In genomic region chr3:192885374-192885773, GRCh38 we compare ENCODE assay signal across 22 cellular contexts. TPM values are rescaled to one million over a fixed set of nuclear protein-coding genes. Genes with fewer than 3 reads are reported as not detected.
DNase-seq lines count a peak whose midpoint lies in the region; ATAC-seq, FAIRE-seq and TF ChIP-seq lines count a peak whose summit lies in the region.
"Had no signal": no experiment of that assay in that cellular context is flagged by ENCODE, and none has a peak within 500 bp of the region (broad histone marks: within the 10 kb centered on the region; RNA-seq: fewer than 3 reads in every experiment).

No MANE protein-coding gene starts in this region.

- CTCF ChIA-PET in endothelial cell of umbilical vein (lab: Charles Lee) = interaction anchor here (1.2 to 1.4 kb wide), 2 partner anchors 30 to 33 kb away, joined by 4 to 6 read pairs; partner anchors contain the start of gene MB21D2

- H3K27me3 Mint-ChIP-seq in activated T-cell treated with anti-CD3 and anti-CD28 coated beads, Interleukin-2, amount 50 U/mL, for 24 hours = peaks cover 14% of the 10 kb centered on the region
- no peaks in the 10 kb centered on the region for H3K27me3 Mint-ChIP-seq in progenitor cell of endocrine pancreas

- no peak for ATAC-seq in GM21526 (IDR thresholded peaks at IDR 0.05; ENCODE audit: low FRiP score, unreplicated experiment)
- ATAC-seq: naive thymus-derived CD8-positive, alpha-beta T cell; stimulated activated naive CD8-positive, alpha-beta T cell treated with anti-CD3 and anti-CD28 coated beads, Interleukin-15, Interleukin-2, amounts not matched to agents 100 U/mL and 50 U/mL, for 24 hours; upper lobe of right lung had no signal

- no peaks in the 10 kb centered on the region for H4K20me1 ChIP-seq in endothelial cell of umbilical vein (replicated peaks; ENCODE audit: control insufficient read depth, extremely low read depth, insufficient read depth, low read length)
- H4K20me1 ChIP-seq: BLaER1 treated with 17β-estradiol and CSF1 and Interleukin-3, amounts not matched to agents 10 nM and 100 nM had no signal

- no peaks in the 10 kb centered on the region for H3K36me3 Mint-ChIP-seq in activated T-cell treated with anti-CD3 and anti-CD28 coated beads, Interleukin-2, amount 50 U/mL, for 24 hours (ENCODE audit: low read depth)
- peaks cover 2% of the 10 kb centered on the region for H3K36me3 Mint-ChIP-seq in progenitor cell of endocrine pancreas (ENCODE audit: insufficient read depth)
- H3K36me3 Mint-ChIP-seq: naive thymus-derived CD8-positive, alpha-beta T cell had no signal

- no peaks in the 10 kb centered on the region for H3K9me3 Mint-ChIP-seq in activated T-cell treated with anti-CD3 and anti-CD28 coated beads, Interleukin-2, amount 50 U/mL, for 24 hours
- H3K9me3 Mint-ChIP-seq in progenitor cell of endocrine pancreas (ENCODE audit: low read depth) = no peaks in the 10 kb centered on the region
- H3K9me3 Mint-ChIP-seq: naive thymus-derived CD8-positive, alpha-beta T cell had no signal

- H3K9ac ChIP-seq in endothelial cell of umbilical vein (replicated peaks; ENCODE audit: extremely low read depth, insufficient read depth, low read length) = peak overlapping the region; percentile 56
- H3K9ac ChIP-seq: BLaER1 treated with 17β-estradiol and CSF1 and Interleukin-3, amounts not matched to agents 10 nM and 100 nM had no signal

- H3K27ac ChIP-seq in endothelial cell of umbilical vein (ENCODE audit: insufficient read depth, low read depth, low read length) (peak overlapping the region; percentile 91), vagina (no peak overlapping the region)
- H3K27ac ChIP-seq: BLaER1 treated with 17β-estradiol and CSF1 and Interleukin-3, amounts not matched to agents 10 nM and 100 nM; dorsolateral prefrontal cortex; upper lobe of right lung had no signal

- DNase-seq in activated T-cell treated with anti-CD3 and anti-CD28 coated beads, Interleukin-2, amount 50 U/mL, for 24 hours = no peak
- no peak for DNase-seq in activated T-cell treated with anti-CD3 and anti-CD28 coated beads, Interleukin-2, amount 50 U/mL, for 1 hour
- peak; percentile 59 for DNase-seq in M059J (ENCODE audit: low read depth)
- no peak for DNase-seq in endothelial cell of umbilical vein (ENCODE audit: low read depth, low spot score)
- DNase-seq in progenitor cell of endocrine pancreas (ENCODE audit: low spot score, unreplicated experiment) = no peak
- no peak for DNase-seq in retina
- DNase-seq in vagina (ENCODE audit: extremely low spot score in 2 of 2) = no peak
- DNase-seq: activated CD4-positive, alpha-beta T cell treated with anti-CD3 and anti-CD28 coated beads for 4 hours; caudate nucleus; dorsolateral prefrontal cortex; naive thymus-derived CD8-positive, alpha-beta T cell; NCI-H187; NCI-H774; SHP77 treated with DMSO at 0.1 percent for 48 hours; stimulated activated CD4-positive, alpha-beta T cell treated with anti-CD3 and anti-CD28 coated beads, Interleukin-1b, Interleukin-23, amount 100 ng/mL, for 48 hours; stimulated activated naive CD8-positive, alpha-beta T cell treated with anti-CD3 and anti-CD28 coated beads, Interleukin-15, Interleukin-2, amounts not matched to agents 100 U/mL and 50 U/mL, for 24 hours; T-helper 1 cell; upper lobe of right lung had no signal

- H3K9me1 ChIP-seq in endothelial cell of umbilical vein (replicated peaks; ENCODE audit: control insufficient read depth, extremely low read depth, insufficient read depth, low read length) = no peaks in the 10 kb centered on the region

- TSS peak; percentile 65 for BruUV-seq in endothelial cell of umbilical vein (replicated peaks; lab: Mats Ljungman, UMichigan)

- no peak overlapping the region for H2AFZ ChIP-seq in endothelial cell of umbilical vein (ENCODE audit: low read depth, low read length)

- peaks cover 44% of the 10 kb centered on the region for H3K4me1 Mint-ChIP-seq in activated T-cell treated with anti-CD3 and anti-CD28 coated beads, Interleukin-2, amount 50 U/mL, for 24 hours (ENCODE audit: low read depth)
- peaks cover 32% of the 10 kb centered on the region for H3K4me1 Mint-ChIP-seq in progenitor cell of endocrine pancreas (ENCODE audit: low read depth)
- H3K4me1 Mint-ChIP-seq: naive thymus-derived CD8-positive, alpha-beta T cell had no signal

- peaks cover 78% of the 10 kb centered on the region for H3K4me1 ChIP-seq in endothelial cell of umbilical vein (ENCODE audit: control insufficient read depth, extremely low read depth, insufficient read depth, low read length)
- peaks cover 10% of the 10 kb centered on the region for H3K4me1 ChIP-seq in vagina
- H3K4me1 ChIP-seq: BLaER1 treated with 17β-estradiol and CSF1 and Interleukin-3, amounts not matched to agents 10 nM and 100 nM had no signal

- FAIRE-seq in endothelial cell of umbilical vein (lab: Jason Lieb, UNC) = no peak
- FAIRE-seq: D721Med, frontal cortex had no signal

- H3K36me3 ChIP-seq in endothelial cell of umbilical vein (ENCODE audit: control insufficient read depth in 2 of 2, extremely low read depth in 1 of 2, insufficient read depth in 2 of 2, low read length in 2 of 2) (no peaks in the 10 kb centered on the region), vagina (no peaks in the 10 kb centered on the region)
- H3K36me3 ChIP-seq: BLaER1 treated with 17β-estradiol and CSF1 and Interleukin-3, amounts not matched to agents 10 nM and 100 nM; upper lobe of right lung had no signal

- dilution Hi-C loops in endothelial cell of umbilical vein (cut with MboI; ENCODE audit: extremely low pct_ligation_motif_present, low sequenced_read_pairs) = no loop called here

- intact Hi-C loops in endothelial cell of umbilical vein (cut with micrococcal nuclease) = loop anchor here (1.0 to 5.0 kb wide), 6 partner anchors 32 to 1533 kb away; partner anchors contain the start of genes MB21D2 and OPA1
- intact Hi-C loops in vagina (cut with DNase I) = no loop called here

- POLR2A ChIA-PET in endothelial cell of umbilical vein (lab: Charles Lee) = interaction anchor here (1.4 kb wide), 1 partner anchor 32 kb away, joined by 6 read pairs; the partner anchor contains the start of gene MB21D2

- TF ChIP-seq POLR2A in endothelial cell of umbilical vein (IDR thresholded peaks at IDR 0.05; ENCODE audit: low read depth, low read length) = no peak
- no peak for TF ChIP-seq POLR2A in vagina (IDR thresholded peaks at IDR 0.05)

- peak overlapping the region; percentile 82 for H3K27ac Mint-ChIP-seq in activated T-cell treated with anti-CD3 and anti-CD28 coated beads, Interleukin-2, amount 50 U/mL, for 24 hours
- H3K27ac Mint-ChIP-seq in progenitor cell of endocrine pancreas = peak overlapping the region; percentile 6
- H3K27ac Mint-ChIP-seq: naive thymus-derived CD8-positive, alpha-beta T cell had no signal

- H3K4me2 ChIP-seq in endothelial cell of umbilical vein (ENCODE audit: insufficient read depth, low read length) = peak overlapping the region; percentile 73
- H3K4me2 ChIP-seq: BLaER1 treated with 17β-estradiol and CSF1 and Interleukin-3, amounts not matched to agents 10 nM and 100 nM had no signal

- H3K4me3 ChIP-seq in endothelial cell of umbilical vein (replicated peaks in 1 of 3; ENCODE audit: insufficient read depth in 1 of 3, low read depth in 1 of 3, low read length in 3 of 3) (no peak overlapping the region), vagina (no peak overlapping the region)
- H3K4me3 ChIP-seq: BLaER1 treated with 17β-estradiol and CSF1 and Interleukin-3, amounts not matched to agents 10 nM and 100 nM; dorsolateral prefrontal cortex; upper lobe of right lung had no signal

- H3K9me3 ChIP-seq in endothelial cell of umbilical vein (replicated peaks; ENCODE audit: control insufficient read depth, insufficient read depth, low read length) (no peaks in the 10 kb centered on the region), vagina (no peaks in the 10 kb centered on the region)
- H3K9me3 ChIP-seq: BLaER1 treated with 17β-estradiol and CSF1 and Interleukin-3, amounts not matched to agents 10 nM and 100 nM; upper lobe of right lung had no signal

- H3K4me3 Mint-ChIP-seq in activated T-cell treated with anti-CD3 and anti-CD28 coated beads, Interleukin-2, amount 50 U/mL, for 24 hours = no peak overlapping the region
- H3K4me3 Mint-ChIP-seq in progenitor cell of endocrine pancreas (ENCODE audit: low read depth) = no peak overlapping the region
- H3K4me3 Mint-ChIP-seq: naive thymus-derived CD8-positive, alpha-beta T cell had no signal

- H3K27me3 ChIP-seq in endothelial cell of umbilical vein (ENCODE audit: control insufficient read depth in 2 of 2, insufficient read depth in 2 of 2, low read length in 2 of 2) (no peaks in the 10 kb centered on the region), vagina (no peaks in the 10 kb centered on the region)
- H3K27me3 ChIP-seq: BLaER1 treated with 17β-estradiol and CSF1 and Interleukin-3, amounts not matched to agents 10 nM and 100 nM; dorsolateral prefrontal cortex; upper lobe of right lung had no signal

- H3K79me2 ChIP-seq in endothelial cell of umbilical vein (ENCODE audit: control insufficient read depth, insufficient read depth, low read length) = no peaks in the 10 kb centered on the region

- TF ChIP-seq CTCF in endothelial cell of umbilical vein (IDR thresholded peaks at IDR 0.05; ENCODE audit: extremely low read depth in 1 of 2, insufficient read depth in 1 of 2, low read depth in 1 of 2, low read length in 2 of 2) (no peak), progenitor cell of endocrine pancreas (IDR thresholded peaks at IDR 0.05; ENCODE audit: unreplicated experiment) (no peak), vagina (IDR thresholded peaks at IDR 0.05) (no peak)

TF ChIP-seq in endothelial cell of umbilical vein, 7 proteins besides CTCF, POLR2A, EP300 and RAD21:
- TF ChIP-seq POLR2AphosphoS5 (IDR thresholded peaks at IDR 0.05; ENCODE audit: insufficient read depth, low read depth, low read length) = no peak
- no peak for TF ChIP-seq GATA2 (IDR thresholded peaks at IDR 0.05; ENCODE audit: insufficient read depth, insufficient read length, low read depth, low read length)

RNA-seq across cellular contexts. Expression of gene MB21D2, which starts 32.3 kb away (rescaled TPM):
- total RNA-seq in M059J (2014; rRNA removed; shearing (Covaris generic)) = 28.3 and 35.0 TPM in 2 replicates
- total RNA-seq in endothelial cell of umbilical vein = 7.2 and 7.4 TPM in 2 replicates
- 6.7 TPM in 2 replicates for polyA plus RNA-seq in endothelial cell of umbilical vein
- polyA plus RNA-seq in endothelial cell of umbilical vein (2011; cell fraction: cytosol; rRNA removed) = 6.0 and 6.2 TPM in 2 replicates
- 5.4 and 5.7 TPM in 2 replicates for polyA plus RNA-seq in endothelial cell of umbilical vein (2011; cell fraction: nucleus; rRNA removed)
- polyA plus RNA-seq in endothelial cell of umbilical vein (2012) = 5.0 and 7.3 TPM in 2 replicates
- polyA minus RNA-seq in endothelial cell of umbilical vein = 14.9 and 15.9 TPM in 2 replicates
- polyA minus RNA-seq in endothelial cell of umbilical vein (2011; cell fraction: cytosol; rRNA and poly(A)+ RNA removed) = 2.9 TPM
- 9.6 and 10.3 TPM in 2 replicates for polyA minus RNA-seq in endothelial cell of umbilical vein (2011; cell fraction: nucleus; rRNA and poly(A)+ RNA removed)
- 12.5 and 13.4 TPM in 2 replicates for total RNA-seq in progenitor cell of endocrine pancreas
- 5.6 TPM for total RNA-seq in vagina
